3 cellular contexts compared by ENCODE assay signal in the genomic region with DNA sequence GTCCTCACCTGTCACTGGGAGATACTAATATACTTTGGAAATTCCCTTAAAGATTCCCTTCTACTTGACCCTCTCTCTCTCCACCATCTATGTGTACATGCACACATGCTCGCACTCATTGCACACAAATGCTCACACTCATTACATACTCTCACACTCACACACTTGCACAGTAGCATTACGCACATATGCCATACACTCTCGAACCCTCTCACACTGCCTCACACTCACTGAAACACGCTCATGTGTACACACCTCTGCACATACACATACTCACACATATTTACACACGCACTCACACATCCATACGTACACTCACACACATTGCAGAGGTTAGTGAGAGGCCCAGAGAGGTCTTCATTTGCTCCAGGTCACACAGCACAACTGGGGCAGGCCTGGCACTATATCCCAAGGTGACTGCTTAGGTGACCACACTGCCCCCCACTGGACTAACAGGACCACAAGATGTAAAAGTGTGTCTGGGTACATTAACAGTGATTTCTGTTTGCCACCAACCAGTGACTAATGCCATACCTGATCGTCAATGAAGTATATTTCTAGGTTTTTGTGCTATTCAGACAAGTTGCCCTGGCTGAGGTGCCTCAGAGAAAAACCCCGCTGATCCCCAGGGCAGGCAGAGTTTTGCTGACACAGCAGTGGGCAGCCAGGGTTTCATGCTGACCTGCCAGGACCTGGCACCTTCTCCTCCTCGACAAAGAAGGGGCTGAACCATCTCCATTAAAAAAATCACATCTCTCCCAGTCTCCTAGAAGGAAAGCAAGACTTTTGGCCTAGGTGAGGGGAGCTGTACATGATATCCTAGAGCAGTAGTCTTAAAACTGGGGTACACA.
TF ChIP-seq lines count a peak whose summit lies in the region.

No MANE protein-coding gene starts in this region.

TF ChIP-seq in SK-N-SH, 30 proteins besides CTCF, POLR2A, EP300 and RAD21:
- TF ChIP-seq RFX5 (IDR thresholded peaks at IDR 0.05; ENCODE audit: low read length) (no peak), NRF1 (IDR thresholded peaks at IDR 0.05; ENCODE audit: low read depth, low read length) (no peak), SIN3A (IDR thresholded peaks at IDR 0.05; ENCODE audit: borderline replicate concordance, low read depth, low read length) (no peak), FOXJ3 (CRISPR knock-in tag; IDR thresholded peaks at IDR 0.05) (no peak), CHD2 (IDR thresholded peaks at IDR 0.05; ENCODE audit: low read length, partially characterized antibody) (no peak)
- TF ChIP-seq, protein P1, sequence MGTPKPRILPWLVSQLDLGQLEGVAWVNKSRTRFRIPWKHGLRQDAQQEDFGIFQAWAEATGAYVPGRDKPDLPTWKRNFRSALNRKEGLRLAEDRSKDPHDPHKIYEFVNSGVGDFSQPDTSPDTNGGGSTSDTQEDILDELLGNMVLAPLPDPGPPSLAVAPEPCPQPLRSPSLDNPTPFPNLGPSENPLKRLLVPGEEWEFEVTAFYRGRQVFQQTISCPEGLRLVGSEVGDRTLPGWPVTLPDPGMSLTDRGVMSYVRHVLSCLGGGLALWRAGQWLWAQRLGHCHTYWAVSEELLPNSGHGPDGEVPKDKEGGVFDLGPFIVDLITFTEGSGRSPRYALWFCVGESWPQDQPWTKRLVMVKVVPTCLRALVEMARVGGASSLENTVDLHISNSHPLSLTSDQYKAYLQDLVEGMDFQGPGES (IDR thresholded peaks at IDR 0.05; ENCODE audit: low read depth, low read length) = no peak

TF ChIP-seq in SK-N-SH treated with all-trans-retinoic acid at 6 μM for 48 hours, 23 proteins besides CTCF, POLR2A, EP300 and RAD21:
- TF ChIP-seq CSDC2 (CRISPR knock-in tag; IDR thresholded peaks at IDR 0.05) (no peak), ZNF8 (CRISPR knock-in tag; IDR thresholded peaks at IDR 0.05) (no peak), SNAI2 (CRISPR knock-in tag; IDR thresholded peaks at IDR 0.05) (no peak), RARB (CRISPR knock-in tag; IDR thresholded peaks at IDR 0.05) (no peak), TCF4 (CRISPR knock-in tag; IDR thresholded peaks at IDR 0.05; ENCODE audit: borderline replicate concordance) (no peak), ZNF565 (CRISPR knock-in tag; conservative IDR thresholded peaks at IDR 0.05; ENCODE audit: low read depth) (no peak), GLIS3 (CRISPR knock-in tag; IDR thresholded peaks at IDR 0.05) (no peak), BACH2 (CRISPR knock-in tag; IDR thresholded peaks at IDR 0.05; ENCODE audit: borderline replicate concordance) (no peak), TOX (CRISPR knock-in tag; IDR thresholded peaks at IDR 0.05; ENCODE audit: borderline replicate concordance) (no peak), ESRRG (CRISPR knock-in tag; IDR thresholded peaks at IDR 0.05) (no peak)
- TF ChIP-seq, protein P2, sequence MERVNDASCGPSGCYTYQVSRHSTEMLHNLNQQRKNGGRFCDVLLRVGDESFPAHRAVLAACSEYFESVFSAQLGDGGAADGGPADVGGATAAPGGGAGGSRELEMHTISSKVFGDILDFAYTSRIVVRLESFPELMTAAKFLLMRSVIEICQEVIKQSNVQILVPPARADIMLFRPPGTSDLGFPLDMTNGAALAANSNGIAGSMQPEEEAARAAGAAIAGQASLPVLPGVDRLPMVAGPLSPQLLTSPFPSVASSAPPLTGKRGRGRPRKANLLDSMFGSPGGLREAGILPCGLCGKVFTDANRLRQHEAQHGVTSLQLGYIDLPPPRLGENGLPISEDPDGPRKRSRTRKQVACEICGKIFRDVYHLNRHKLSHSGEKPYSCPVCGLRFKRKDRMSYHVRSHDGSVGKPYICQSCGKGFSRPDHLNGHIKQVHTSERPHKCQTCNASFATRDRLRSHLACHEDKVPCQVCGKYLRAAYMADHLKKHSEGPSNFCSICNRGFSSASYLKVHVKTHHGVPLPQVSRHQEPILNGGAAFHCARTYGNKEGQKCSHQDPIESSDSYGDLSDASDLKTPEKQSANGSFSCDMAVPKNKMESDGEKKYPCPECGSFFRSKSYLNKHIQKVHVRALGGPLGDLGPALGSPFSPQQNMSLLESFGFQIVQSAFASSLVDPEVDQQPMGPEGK (CRISPR knock-in tag; IDR thresholded peaks at IDR 0.05; ENCODE audit: borderline replicate concordance) = no peak

TF ChIP-seq in WTC11, 78 proteins besides CTCF, POLR2A, EP300 and RAD21:
- TF ChIP-seq CREB1 (CRISPR knock-in tag; IDR thresholded peaks at IDR 0.05) = no peak
- peak; percentile 51; the same call in 1 of the 2 replicates for TF ChIP-seq ZNF121 (CRISPR knock-in tag; IDR thresholded peaks at IDR 0.05)
- TF ChIP-seq ZNF423 (CRISPR knock-in tag; IDR thresholded peaks at IDR 0.05) = no peak
TF ChIP-seq in WTC11: peak in this region for 1.
